ENCODE assay signal across 17 cellular contexts in the genomic region with DNA sequence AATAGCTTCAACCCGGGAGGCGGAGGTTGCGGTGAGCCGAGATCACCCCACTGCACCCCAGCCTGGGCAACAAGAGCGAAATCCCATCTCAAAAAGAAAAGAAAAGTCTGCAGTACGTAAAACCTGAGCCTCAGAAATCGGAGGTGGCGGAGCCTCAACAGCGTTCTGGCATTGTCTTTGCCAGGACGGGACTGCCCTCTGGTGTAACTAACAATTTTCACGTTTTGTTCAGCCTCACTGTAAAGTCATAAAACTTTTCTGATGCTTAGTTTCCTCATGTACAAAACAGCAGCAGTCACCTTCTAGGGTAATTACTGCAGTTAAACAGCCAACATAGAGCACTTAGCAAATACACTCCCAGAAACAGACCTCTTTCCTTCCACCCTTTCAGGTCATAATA.
DNase-seq lines count a peak whose midpoint lies in the region; ATAC-seq and TF ChIP-seq lines count a peak whose summit lies in the region.
"Had no signal": no experiment of that assay in that cellular context is flagged by ENCODE, and none has a peak within 500 bp of the region (broad histone marks: within the 10 kb centered on the region; RNA-seq: fewer than 3 reads in every experiment).

No MANE protein-coding gene starts in this region.

- peak; percentile 7 for DNase-seq in activated CD8-positive, alpha-beta memory T cell treated with anti-CD3 and anti-CD28 coated beads, Interleukin-2, amount 50 U/mL, for 48 hours
- DNase-seq in activated CD8-positive, alpha-beta memory T cell treated with anti-CD3 and anti-CD28 coated beads for 24 hours, result no peak
- DNase-seq in NB4 (ENCODE audit: low read depth) (peak; percentile 57), dermis blood vessel endothelial cell (peak; percentile 2), transverse colon (peak; percentile 71), omental fat pad (ENCODE audit: low spot score) (no peak), osteoblast (ENCODE audit: insufficient read length, low spot score, missing footprints) (no peak)
- DNase-seq: activated T-cell treated with anti-CD3 and anti-CD28 coated beads, Interleukin-2, amount 50 U/mL, for 4 hours; head of caudate nucleus; kidney glomerular epithelial cell; NCI-H2171; substantia nigra; T-helper 1 cell had no signal

- H3K27ac ChIP-seq in transverse colon (peak overlapping the region; percentile 57 to 89 (median 86)), osteoblast (ENCODE audit: low read depth, low read length) (no peak overlapping the region)
- H3K27ac ChIP-seq: epithelial cell of prostate had no signal

- no peaks in the 10 kb centered on the region for H3K79me2 ChIP-seq in osteoblast (ENCODE audit: insufficient read depth, low read length)

- TF ChIP-seq POLR2A in NB4 (IDR thresholded peaks at IDR 0.05; ENCODE audit: extremely low read depth, insufficient read length) (no peak), transverse colon (IDR thresholded peaks at IDR 0.05) (no peak)

- no peaks in the 10 kb centered on the region for H3K9me3 ChIP-seq in transverse colon
- no peaks in the 10 kb centered on the region for H3K9me3 ChIP-seq in osteoblast (ENCODE audit: low read depth, low read length)

- H3K4me2 ChIP-seq in osteoblast (ENCODE audit: insufficient read depth, low read length), result no peak overlapping the region

- no peak overlapping the region for H2AFZ ChIP-seq in osteoblast (ENCODE audit: low read length)

- intact Hi-C loops in transverse colon (cut with DNase I; ENCODE audit: low total_unique reads), result no loop called here

- ATAC-seq in omental fat pad (ENCODE audit: low FRiP score), result no peak
- ATAC-seq in GM21619 (IDR thresholded peaks at IDR 0.05; ENCODE audit: unreplicated experiment), result no peak
- ATAC-seq: activated CD4-positive, CD25-positive, alpha-beta regulatory T cell treated with anti-CD3 and anti-CD28 coated beads, Interleukin-2, amount 50 U/mL, for 24 hours; activated T-cell treated with anti-CD3 and anti-CD28 coated beads, Interleukin-2, amount 50 U/mL, for 4 hours; GM12878 had no signal

- in situ Hi-C loops in transverse colon (cut with MboI; ENCODE audit: low pct_ligation_motif_present in 1 of 4, low pct_unique_long_range_greater_than_20kb in 1 of 4, low sequenced_read_pairs in 3 of 4), result no loop called here

- H4K20me1 ChIP-seq in osteoblast (ENCODE audit: insufficient read depth, low read length), result no peaks in the 10 kb centered on the region

- H3K4me1 ChIP-seq in transverse colon (peaks cover 0 to 58% (median 6%) of the 10 kb centered on the region in 4 donors), osteoblast (ENCODE audit: insufficient read depth, low read length) (no peaks in the 10 kb centered on the region)

- no peak for TF ChIP-seq EP300 in transverse colon (IDR thresholded peaks at IDR 0.05; ENCODE audit: low read depth)

- H3K27me3 ChIP-seq in transverse colon, result no peaks in the 10 kb centered on the region
- H3K27me3 ChIP-seq in osteoblast (ENCODE audit: insufficient read depth, low read length), result no peaks in the 10 kb centered on the region

- TF ChIP-seq CTCF in NB4 (IDR thresholded peaks at IDR 0.05; ENCODE audit: low read depth, low read length) (peak; percentile 31), transverse colon (IDR thresholded peaks at IDR 0.05) (peak; percentile 10 to 63 (median 36)), omental fat pad (IDR thresholded peaks at IDR 0.05) (no peak), osteoblast (IDR thresholded peaks at IDR 0.05; ENCODE audit: extremely low read depth, low read depth, low read length) (no peak)

- H3K4me3 ChIP-seq in NB4 (ENCODE audit: low read depth, low read length), result no peak overlapping the region
- peak overlapping the region in 2 of 4 donors; percentile 12 to 32 for H3K4me3 ChIP-seq in transverse colon
- H3K4me3 ChIP-seq in osteoblast (ENCODE audit: insufficient read depth, low read length), result no peak overlapping the region
- H3K4me3 ChIP-seq: GM12878 had no signal

- 45 to 64% methylated on average over 11 of the region's 11 CpGs for WGBS in transverse colon (ENCODE audit: low coverage in 1 of 2), 2 donors

- no peaks in the 10 kb centered on the region for H3K36me3 ChIP-seq in transverse colon
- H3K36me3 ChIP-seq in osteoblast (ENCODE audit: insufficient read depth, low read length), result no peaks in the 10 kb centered on the region

Comparison
In these comparisons a context has a peak if more than half of its experiments do, and no peak if none do; other contexts are left out.
1. DNase-seq: peak in activated CD8-positive, alpha-beta memory T cell treated with anti-CD3 and anti-CD28 coated beads, Interleukin-2, amount 50 U/mL, for 48 hours (single experiment), NB4 (single experiment), dermis blood vessel endothelial cell (single experiment) and transverse colon (single experiment); none in activated CD8-positive, alpha-beta memory T cell treated with anti-CD3 and anti-CD28 coated beads for 24 hours (single experiment), omental fat pad (single experiment) and osteoblast (single experiment).
2. CTCF ChIP-seq: peak in NB4 (single experiment) and transverse colon (5 of 5); none in omental fat pad (0 of 3) and osteoblast (single experiment).